1 cellular context compared by ENCODE assay signal in genomic region chr6:27144740-27145079, GRCh38.
TF ChIP-seq lines count a peak whose summit lies in the region.

No MANE protein-coding gene starts in this region.

TF ChIP-seq in IMR-90, 13 proteins besides CTCF, POLR2A, EP300 and RAD21 (continued from another document):
- TF ChIP-seq ELK1 (IDR thresholded peaks at IDR 0.05; ENCODE audit: borderline replicate concordance, low read depth, low read length) (no peak), CHD1 (IDR thresholded peaks at IDR 0.05; ENCODE audit: low read depth, low read length) (no peak), USF2 (IDR thresholded peaks at IDR 0.05; ENCODE audit: low read depth, low read length) (no peak), MAFK (IDR thresholded peaks at IDR 0.05; ENCODE audit: low read depth, low read length) (no peak), FOS (IDR thresholded peaks at IDR 0.05; ENCODE audit: low read depth, low read length) (no peak), MAZ (IDR thresholded peaks at IDR 0.05; ENCODE audit: borderline replicate concordance, low read depth, low read length) (no peak), MXI1 (IDR thresholded peaks at IDR 0.05; ENCODE audit: borderline replicate concordance, low read depth, low read length) (no peak), NFE2L2 (IDR thresholded peaks at IDR 0.05; ENCODE audit: low read depth, low read length) (no peak), CEBPB (IDR thresholded peaks at IDR 0.05; ENCODE audit: low read depth, low read length) (no peak), BHLHE40 (IDR thresholded peaks at IDR 0.05; ENCODE audit: low read depth, low read length) (no peak), RCOR1 (IDR thresholded peaks at IDR 0.05; ENCODE audit: insufficient replicate concordance, low read length) (no peak)
TF ChIP-seq in IMR-90: peak in this region for 0.
